In genomic region chr22:45994516-45995404, GRCh38 we compare ENCODE assay signal across 8 cellular contexts. TPM values are rescaled to one million over a fixed set of nuclear protein-coding genes. Genes with fewer than 3 reads are reported as not detected.
DNase-seq lines count a peak whose midpoint lies in the region; ATAC-seq lines count a peak whose summit lies in the region.

No MANE protein-coding gene starts in this region.

- DNase-seq in NCI-H2107 (lab: John Stamatoyannopoulos, UW): peak; percentile 55
- DNase-seq in NCI-H2107 treated with DMSO at 0.1 percent for 48 hours (lab: John Stamatoyannopoulos, UW; ENCODE audit: unreplicated experiment): no peak
- DNase-seq in NCI-H2171 (lab: John Stamatoyannopoulos, UW): peak; percentile 38
- DNase-seq in activated CD4-positive, alpha-beta memory T cell treated with anti-CD3 and anti-CD28 coated beads, Interleukin-2, amount 10 ng/mL, durations not matched to agents 7 days and 5 days: peak; percentile 79
- DNase-seq in effector CD8-positive, alpha-beta T cell (lab: John Stamatoyannopoulos, UW): peak; percentile 83
- DNase-seq in middle frontal gyrus (ENCODE audit: extremely low spot score, low spot score): peak; percentile 35
- DNase-seq in stimulated activated CD8-positive, alpha-beta memory T cell treated with anti-CD3 and anti-CD28 coated beads, Interleukin-4, amount 100 ng/mL, for 4 hours (ENCODE audit: low read depth in 2 of 2, low spot score in 1 of 2): peak; percentile 44 to 77

- H3K27me3 Mint-ChIP-seq in activated CD4-positive, alpha-beta memory T cell treated with anti-CD3 and anti-CD28 coated beads, Interleukin-2, amount 10 ng/mL, durations not matched to agents 7 days and 5 days: no peaks in the 10 kb centered on the region

- ATAC-seq in GM18858 (IDR thresholded peaks at IDR 0.05; ENCODE audit: unreplicated experiment): no peak

- peaks cover 5% of the 10 kb centered on the region for H3K9me3 Mint-ChIP-seq in activated CD4-positive, alpha-beta memory T cell treated with anti-CD3 and anti-CD28 coated beads, Interleukin-2, amount 10 ng/mL, durations not matched to agents 7 days and 5 days

- no peaks in the 10 kb centered on the region for H3K36me3 Mint-ChIP-seq in activated CD4-positive, alpha-beta memory T cell treated with anti-CD3 and anti-CD28 coated beads, Interleukin-2, amount 10 ng/mL, durations not matched to agents 7 days and 5 days (ENCODE audit: low read depth)

- no peak overlapping the region for H3K4me3 Mint-ChIP-seq in activated CD4-positive, alpha-beta memory T cell treated with anti-CD3 and anti-CD28 coated beads, Interleukin-2, amount 10 ng/mL, durations not matched to agents 7 days and 5 days

- POLR2A ChIA-PET in activated CD4-positive, alpha-beta memory T cell treated with anti-CD3 and anti-CD28 coated beads, Interleukin-2, amount 10 ng/mL, durations not matched to agents 7 days and 5 days (lab: Charles Lee): no interaction called here

- peaks cover 2% of the 10 kb centered on the region for H3K4me1 Mint-ChIP-seq in activated CD4-positive, alpha-beta memory T cell treated with anti-CD3 and anti-CD28 coated beads, Interleukin-2, amount 10 ng/mL, durations not matched to agents 7 days and 5 days

- no peak overlapping the region for H3K27ac Mint-ChIP-seq in activated CD4-positive, alpha-beta memory T cell treated with anti-CD3 and anti-CD28 coated beads, Interleukin-2, amount 10 ng/mL, durations not matched to agents 7 days and 5 days

- CTCF ChIA-PET in activated CD4-positive, alpha-beta memory T cell treated with anti-CD3 and anti-CD28 coated beads, Interleukin-2, amount 10 ng/mL, durations not matched to agents 7 days and 5 days (lab: Charles Lee): interaction anchor here (0.7 to 4.8 kb wide), 10 partner anchors 10 to 301 kb away, joined by 3 to 34 read pairs (median 6); no protein-coding TSS in a partner anchor

RNA-seq across cellular contexts. Expression of gene WNT7B, which starts 17.8 kb away (rescaled TPM):
- total RNA-seq in activated CD4-positive, alpha-beta memory T cell treated with anti-CD3 and anti-CD28 coated beads, Interleukin-2, amount 10 ng/mL, durations not matched to agents 7 days and 5 days: not detected
